1 cellular context compared by ENCODE assay signal in the genomic region with DNA sequence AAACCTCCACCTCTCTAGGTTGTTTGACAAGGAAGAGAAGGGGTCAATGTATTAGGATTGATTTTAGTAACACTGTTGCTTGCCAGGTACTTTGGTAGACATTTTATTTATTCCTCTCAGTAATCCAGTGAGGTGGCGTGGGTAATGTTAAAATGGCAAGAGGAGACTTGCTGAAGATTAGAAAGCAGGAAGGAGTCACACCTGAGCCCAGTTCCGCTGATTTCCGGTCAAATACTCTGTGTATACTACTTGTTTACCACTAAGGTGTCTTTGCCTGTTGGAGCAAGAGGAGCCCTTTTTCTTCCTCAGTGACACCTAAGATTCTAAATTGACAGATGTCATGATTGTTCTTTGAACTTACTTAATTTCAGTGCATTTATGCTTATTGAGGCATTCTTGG.
TF ChIP-seq lines count a peak whose summit lies in the region.

No MANE protein-coding gene starts in this region.

TF ChIP-seq in K562, 482 proteins besides CTCF, POLR2A, EP300 and RAD21:
- 0 out of 2 replicates have a peak, but pooled peaks have one; percentile 22 for TF ChIP-seq GABPB1 (CRISPR knock-in tag; IDR thresholded peaks at IDR 0.05)
- TF ChIP-seq GABPA (tag; conservative IDR thresholded peaks at IDR 0.05; ENCODE audit: low read depth): no peak; the same call in 1 of the 2 replicates
- TF ChIP-seq FOXK2 (conservative IDR thresholded peaks at IDR 0.05 in 1 of 2, IDR thresholded peaks at IDR 0.05 in 1 of 2; ENCODE audit: low read depth in 2 of 2): 0 out of 4 replicates have a peak, but pooled peaks of 1 of the 2 experiments have one; percentile 17
- TF ChIP-seq, protein P1, sequence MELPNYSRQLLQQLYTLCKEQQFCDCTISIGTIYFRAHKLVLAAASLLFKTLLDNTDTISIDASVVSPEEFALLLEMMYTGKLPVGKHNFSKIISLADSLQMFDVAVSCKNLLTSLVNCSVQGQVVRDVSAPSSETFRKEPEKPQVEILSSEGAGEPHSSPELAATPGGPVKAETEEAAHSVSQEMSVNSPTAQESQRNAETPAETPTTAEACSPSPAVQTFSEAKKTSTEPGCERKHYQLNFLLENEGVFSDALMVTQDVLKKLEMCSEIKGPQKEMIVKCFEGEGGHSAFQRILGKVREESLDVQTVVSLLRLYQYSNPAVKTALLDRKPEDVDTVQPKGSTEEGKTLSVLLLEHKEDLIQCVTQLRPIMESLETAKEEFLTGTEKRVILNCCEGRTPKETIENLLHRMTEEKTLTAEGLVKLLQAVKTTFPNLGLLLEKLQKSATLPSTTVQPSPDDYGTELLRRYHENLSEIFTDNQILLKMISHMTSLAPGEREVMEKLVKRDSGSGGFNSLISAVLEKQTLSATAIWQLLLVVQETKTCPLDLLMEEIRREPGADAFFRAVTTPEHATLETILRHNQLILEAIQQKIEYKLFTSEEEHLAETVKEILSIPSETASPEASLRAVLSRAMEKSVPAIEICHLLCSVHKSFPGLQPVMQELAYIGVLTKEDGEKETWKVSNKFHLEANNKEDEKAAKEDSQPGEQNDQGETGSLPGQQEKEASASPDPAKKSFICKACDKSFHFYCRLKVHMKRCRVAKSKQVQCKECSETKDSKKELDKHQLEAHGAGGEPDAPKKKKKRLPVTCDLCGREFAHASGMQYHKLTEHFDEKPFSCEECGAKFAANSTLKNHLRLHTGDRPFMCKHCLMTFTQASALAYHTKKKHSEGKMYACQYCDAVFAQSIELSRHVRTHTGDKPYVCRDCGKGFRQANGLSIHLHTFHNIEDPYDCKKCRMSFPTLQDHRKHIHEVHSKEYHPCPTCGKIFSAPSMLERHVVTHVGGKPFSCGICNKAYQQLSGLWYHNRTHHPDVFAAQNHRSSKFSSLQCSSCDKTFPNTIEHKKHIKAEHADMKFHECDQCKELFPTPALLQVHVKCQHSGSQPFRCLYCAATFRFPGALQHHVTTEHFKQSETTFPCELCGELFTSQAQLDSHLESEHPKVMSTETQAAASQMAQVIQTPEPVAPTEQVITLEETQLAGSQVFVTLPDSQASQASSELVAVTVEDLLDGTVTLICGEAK (IDR thresholded peaks at IDR 0.05): peak; percentile 46; the same call in 1 of the 2 replicates
- TF ChIP-seq, protein P1 (CRISPR knock-in tag; IDR thresholded peaks at IDR 0.05): no peak
- TF ChIP-seq TFE3 (CRISPR knock-in tag; IDR thresholded peaks at IDR 0.05): no peak
